ENCODE assay signal across 8 cellular contexts in genomic region chr13:114013336-114013735, GRCh38. TPM values are rescaled to one million over a fixed set of nuclear protein-coding genes. Genes with fewer than 3 reads are reported as not detected.
"Had no signal": no experiment of that assay in that cellular context is flagged by ENCODE, and none has a peak within 500 bp of the region (broad histone marks: within the 10 kb centered on the region; RNA-seq: fewer than 3 reads in every experiment).

No MANE protein-coding gene starts in this region.

- H2AFZ ChIP-seq: GM23248 had no signal

- DNase-seq: GM23248, GOT3, H7, IMR-90, KBM-7 had no signal

- H3K4me3 ChIP-seq: GM23248, HAP-1 had no signal

- H3K9me3 ChIP-seq: HAP-1 had no signal

- H3K27ac ChIP-seq: GM23248 had no signal

- H3K4me1 ChIP-seq: HAP-1 had no signal

- ATAC-seq: HCT116 had no signal

- H3K9ac ChIP-seq: GM23248 had no signal

- H3K36me3 ChIP-seq: HAP-1 had no signal

RNA-seq across cellular contexts. Expression of gene C13orf46, which starts 39.5 kb away (rescaled TPM):
- total RNA-seq: GM23248, H4, H7 had no signal
